In the genomic region with DNA sequence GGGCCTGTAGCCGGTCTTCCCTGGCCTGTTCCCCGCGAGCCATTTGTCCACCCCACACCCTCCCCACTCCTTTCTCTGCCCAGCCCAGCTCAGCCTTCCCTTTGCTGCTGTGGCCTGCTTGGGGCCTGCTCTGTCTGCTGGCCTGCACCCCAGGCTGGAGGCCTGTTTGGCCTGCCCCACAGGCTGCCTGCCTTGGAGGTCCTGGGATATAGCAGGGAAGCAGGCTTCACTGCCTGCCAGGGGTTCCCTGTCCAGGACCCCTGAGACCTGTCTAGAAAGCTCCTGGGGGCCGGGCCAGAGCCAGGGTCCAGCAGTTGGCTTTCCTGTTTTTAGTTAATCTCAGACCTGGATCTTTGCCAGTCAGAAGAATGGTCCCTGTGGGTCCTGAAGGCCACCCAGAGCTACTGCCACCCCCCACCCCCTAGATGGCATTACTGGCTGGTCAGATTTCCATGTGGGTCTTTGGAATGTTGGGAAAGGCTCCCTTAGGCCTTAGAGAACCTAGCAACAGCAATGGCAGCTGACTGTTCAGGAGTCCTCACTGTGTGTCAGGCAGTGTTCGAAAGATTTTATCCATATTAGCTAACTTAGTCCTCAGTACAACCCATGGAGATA, we compare ENCODE assay signal across 28 cellular contexts. TPM values are rescaled to one million over a fixed set of nuclear protein-coding genes. Genes with fewer than 3 reads are reported as not detected.
A peak's percentile ranks its signal among the peaks of the same experiment; 100 is the strongest.
DNase-seq lines count a peak whose midpoint lies in the region; ATAC-seq and TF ChIP-seq lines count a peak whose summit lies in the region.
"Had no signal": no experiment of that assay in that cellular context is flagged by ENCODE, and none has a peak within 500 bp of the region (broad histone marks: within the 10 kb centered on the region; RNA-seq: fewer than 3 reads in every experiment).

No MANE protein-coding gene starts in this region.

- ATAC-seq in GM19328 (IDR thresholded peaks at IDR 0.05; ENCODE audit: unreplicated experiment) (no peak), HG02981 (IDR thresholded peaks at IDR 0.05; ENCODE audit: unreplicated experiment) (no peak)

- TF ChIP-seq CTCF in RWPE1 (conservative IDR thresholded peaks at IDR 0.05; ENCODE audit: low read depth) = no peak
- no peak for TF ChIP-seq CTCF in osteoblast (IDR thresholded peaks at IDR 0.05; ENCODE audit: extremely low read depth, low read depth, low read length)
- no peak for TF ChIP-seq CTCF in suprapubic skin (IDR thresholded peaks at IDR 0.05)

- TF ChIP-seq POLR2A in suprapubic skin (IDR thresholded peaks at IDR 0.05) = no peak

- H3K36me3 ChIP-seq in BLaER1 (peaks cover 80% of the 10 kb centered on the region), osteoblast (ENCODE audit: insufficient read depth, low read length) (peaks cover 5% of the 10 kb centered on the region), suprapubic skin (peaks cover 6% of the 10 kb centered on the region)

- TF ChIP-seq EP300 in suprapubic skin (IDR thresholded peaks at IDR 0.05) = no peak

- peaks cover 80% of the 10 kb centered on the region for H3K79me2 ChIP-seq in osteoblast (ENCODE audit: insufficient read depth, low read length)

- CTCF ChIA-PET in RWPE1 (lab: Yijun Ruan, JAX) = interaction anchor here (0.9 kb wide), 1 partner anchor 31 kb away, joined by 3 read pairs; no protein-coding TSS in a partner anchor

- WGBS in suprapubic skin = 94% methylated on average over 2 of the region's 5 CpGs

- POLR2A ChIA-PET in RWPE1 (lab: Yijun Ruan, JAX; ENCODE audit: low non-redundant PET) = no interaction called here

- H3K27me3 ChIP-seq in BLaER1 (no peaks in the 10 kb centered on the region), osteoblast (ENCODE audit: insufficient read depth, low read length) (no peaks in the 10 kb centered on the region), suprapubic skin (no peaks in the 10 kb centered on the region)
- H3K27me3 ChIP-seq: BLaER1 treated with 17β-estradiol and CSF1 and Interleukin-3, amounts not matched to agents 10 nM and 100 nM had no signal

- no peak overlapping the region for H3K4me2 ChIP-seq in BLaER1
- H3K4me2 ChIP-seq in osteoblast (ENCODE audit: insufficient read depth, low read length) = no peak overlapping the region
- H3K4me2 ChIP-seq: BLaER1 treated with 17β-estradiol and CSF1 and Interleukin-3, amounts not matched to agents 10 nM and 100 nM; PC-9 had no signal

- H4K20me1 ChIP-seq in BLaER1 = peaks cover 100% of the 10 kb centered on the region
- peaks cover 72% of the 10 kb centered on the region for H4K20me1 ChIP-seq in osteoblast (ENCODE audit: insufficient read depth, low read length)

- H3K4me1 ChIP-seq in BLaER1 (peaks cover 16% of the 10 kb centered on the region), osteoblast (ENCODE audit: insufficient read depth, low read length) (peaks cover 10% of the 10 kb centered on the region), suprapubic skin (peaks cover 52% of the 10 kb centered on the region)

- no peak overlapping the region for H2AFZ ChIP-seq in osteoblast (ENCODE audit: low read length)
- H2AFZ ChIP-seq: GM23248, PC-9 had no signal

- no peak overlapping the region for H3K9ac ChIP-seq in BLaER1
- H3K9ac ChIP-seq: GM23248 had no signal

- H3K27ac ChIP-seq in BLaER1 (0 out of 2 replicates have a peak overlapping the region, but pooled peaks have one; percentile 41), RWPE1 (0 out of 2 replicates have a peak overlapping the region, but pooled peaks have one; percentile 2), osteoblast (ENCODE audit: low read depth, low read length) (no peak overlapping the region), suprapubic skin (no peak overlapping the region)
- H3K27ac ChIP-seq: GM23248, PC-9, SK-N-MC had no signal

- no peaks in the 10 kb centered on the region for H3K9me3 ChIP-seq in BLaER1
- no peaks in the 10 kb centered on the region for H3K9me3 ChIP-seq in osteoblast (ENCODE audit: low read depth, low read length)
- H3K9me3 ChIP-seq in suprapubic skin = no peaks in the 10 kb centered on the region
- H3K9me3 ChIP-seq: BLaER1 treated with 17β-estradiol and CSF1 and Interleukin-3, amounts not matched to agents 10 nM and 100 nM had no signal

- H3K4me3 ChIP-seq in BLaER1 (no peak overlapping the region), osteoblast (ENCODE audit: insufficient read depth, low read length) (no peak overlapping the region), suprapubic skin (no peak overlapping the region)
- H3K4me3 ChIP-seq: BLaER1 treated with 17β-estradiol and CSF1 and Interleukin-3, amounts not matched to agents 10 nM and 100 nM; GM23248; PC-9; SK-N-MC had no signal

- DNase-seq in RWPE1 (ENCODE audit: low spot score) (no peak), medulla oblongata (ENCODE audit: extremely low spot score) (peak; percentile 23), osteoblast (ENCODE audit: insufficient read length, low spot score, missing footprints) (peak; percentile 46), suprapubic skin (ENCODE audit: low spot score in 2 of 2) (no peak), HuH-7.5 (ENCODE audit: low spot score) (no peak)
- DNase-seq: CD4-positive, alpha-beta T cell; COR-L47; GM23248; H9; HFFc6; Karpas-422; NCI-H1092 treated with DMSO at 0.1 percent for 48 hours; NCI-H1436; NCI-H187 treated with DMSO at 0.1 percent for 48 hours; NCI-H2107; NCI-H446 treated with DMSO at 0.1 percent for 48 hours; NCI-H526; NCI-H82; NK-92 treated with Interleukin-12 subunit alpha and Interleukin-12 subunit beta, amount 100 ng/mL, for 24 hours; PC-9; SHP77 had no signal

RNA-seq across cellular contexts. Expression of a gene that starts 7.7 kb away (rescaled TPM):
- total RNA-seq in osteoblast (13.4 and 18.9 TPM in 2 replicates), suprapubic skin (10 to 100 TPM; 18.7 to 23.9 (median 21.9) TPM)

RNA-seq across cellular contexts. Expression of a gene that starts 56.9 kb away (rescaled TPM):
- total RNA-seq in osteoblast = under 0.01 TPM in 1 of 2 replicates, not detected in the other
- not detected for total RNA-seq in suprapubic skin
- total RNA-seq: CD4-positive, alpha-beta T cell; GM23248; H9; HFFc6; M059J; PC-9; RPMI7951 had no signal

Comparison
In these comparisons a context has a peak if more than half of its experiments do, and no peak if none do; other contexts are left out.
1. H3K27ac ChIP-seq: peak in BLaER1 (single experiment) and RWPE1 (single experiment); none in osteoblast (single experiment) and suprapubic skin (single experiment).
2. DNase-seq: peak in medulla oblongata (single experiment) and osteoblast (single experiment); none in RWPE1 (single experiment), suprapubic skin (0 of 2) and HuH-7.5 (single experiment).